Comparison of ENCODE assay signal across 1 cellular context in genomic region chr11:11535611-11536010, GRCh38.
TF ChIP-seq lines count a peak whose summit lies in the region.

No MANE protein-coding gene starts in this region.

TF ChIP-seq in GM23338, 12 proteins besides CTCF, POLR2A, EP300 and RAD21 (continued from another document):
- no peak for TF ChIP-seq ETS1 (IDR thresholded peaks at IDR 0.05)
